ENCODE assay signal across 8 cellular contexts in genomic region chr4:54234497-54235205, GRCh38. TPM values are rescaled to one million over a fixed set of nuclear protein-coding genes. Genes with fewer than 3 reads are reported as not detected.
DNase-seq lines count a peak whose midpoint lies in the region; ATAC-seq and TF ChIP-seq lines count a peak whose summit lies in the region.

No MANE protein-coding gene starts in this region.

- intact Hi-C loops in activated CD4-positive, alpha-beta memory T cell treated with anti-CD3 and anti-CD28 coated beads for 36 hours (cut with micrococcal nuclease): loop anchor here (1.0 to 5.0 kb wide), 7 partner anchors 302 to 1857 kb away; partner anchors contain the start of gene SCFD2
- intact Hi-C loops in activated naive CD4-positive, alpha-beta T cell treated with anti-CD3 and anti-CD28 coated beads for 36 hours (cut with micrococcal nuclease): loop anchor here (1.0 to 10.0 kb wide), 7 partner anchors 207 to 2000 kb away; no protein-coding TSS in a partner anchor

- H3K9me3 Mint-ChIP-seq in activated CD4-positive, alpha-beta memory T cell treated with anti-CD3 and anti-CD28 coated beads, Interleukin-2, amount 10 ng/mL, durations not matched to agents 7 days and 5 days: no peaks in the 10 kb centered on the region
- no peaks in the 10 kb centered on the region for H3K9me3 Mint-ChIP-seq in activated CD4-positive, alpha-beta memory T cell treated with anti-CD3 and anti-CD28 coated beads for 36 hours
- peaks cover 6% of the 10 kb centered on the region for H3K9me3 Mint-ChIP-seq in type B pancreatic cell
- no peaks in the 10 kb centered on the region for H3K9me3 Mint-ChIP-seq in activated naive CD4-positive, alpha-beta T cell treated with anti-CD3 and anti-CD28 coated beads for 36 hours

- H3K4me1 Mint-ChIP-seq in activated CD4-positive, alpha-beta memory T cell treated with anti-CD3 and anti-CD28 coated beads, Interleukin-2, amount 10 ng/mL, durations not matched to agents 7 days and 5 days: peaks cover 17% of the 10 kb centered on the region
- H3K4me1 Mint-ChIP-seq in activated CD4-positive, alpha-beta memory T cell treated with anti-CD3 and anti-CD28 coated beads for 36 hours (ENCODE audit: low read depth): peaks cover 16% of the 10 kb centered on the region
- peaks cover 11% of the 10 kb centered on the region for H3K4me1 Mint-ChIP-seq in type B pancreatic cell (ENCODE audit: unreplicated experiment)
- peaks cover 21% of the 10 kb centered on the region for H3K4me1 Mint-ChIP-seq in activated naive CD4-positive, alpha-beta T cell treated with anti-CD3 and anti-CD28 coated beads for 36 hours (ENCODE audit: low read depth)

- DNase-seq in activated CD4-positive, alpha-beta memory T cell treated with anti-CD3 and anti-CD28 coated beads, Interleukin-2, amount 10 ng/mL, durations not matched to agents 7 days and 5 days: no peak
- DNase-seq in activated CD4-positive, alpha-beta memory T cell treated with anti-CD3 and anti-CD28 coated beads for 36 hours: no peak
- DNase-seq in left kidney (ENCODE audit: low read depth, low spot score): peak; percentile 34
- no peak for DNase-seq in type B pancreatic cell (ENCODE audit: extremely low spot score, unreplicated experiment)
- DNase-seq in activated naive CD4-positive, alpha-beta T cell treated with anti-CD3 and anti-CD28 coated beads for 36 hours: no peak

- H3K27me3 Mint-ChIP-seq in activated CD4-positive, alpha-beta memory T cell treated with anti-CD3 and anti-CD28 coated beads, Interleukin-2, amount 10 ng/mL, durations not matched to agents 7 days and 5 days: peaks cover 57% of the 10 kb centered on the region
- peaks cover 45% of the 10 kb centered on the region for H3K27me3 Mint-ChIP-seq in activated CD4-positive, alpha-beta memory T cell treated with anti-CD3 and anti-CD28 coated beads for 36 hours
- H3K27me3 Mint-ChIP-seq in type B pancreatic cell: peaks cover 56% of the 10 kb centered on the region
- H3K27me3 Mint-ChIP-seq in activated naive CD4-positive, alpha-beta T cell treated with anti-CD3 and anti-CD28 coated beads for 36 hours (ENCODE audit: low read depth): peaks cover 44% of the 10 kb centered on the region

- no peaks in the 10 kb centered on the region for H3K36me3 Mint-ChIP-seq in activated CD4-positive, alpha-beta memory T cell treated with anti-CD3 and anti-CD28 coated beads, Interleukin-2, amount 10 ng/mL, durations not matched to agents 7 days and 5 days (ENCODE audit: low read depth)
- H3K36me3 Mint-ChIP-seq in activated CD4-positive, alpha-beta memory T cell treated with anti-CD3 and anti-CD28 coated beads for 36 hours: no peaks in the 10 kb centered on the region
- H3K36me3 Mint-ChIP-seq in type B pancreatic cell: peaks cover 23% of the 10 kb centered on the region
- no peaks in the 10 kb centered on the region for H3K36me3 Mint-ChIP-seq in activated naive CD4-positive, alpha-beta T cell treated with anti-CD3 and anti-CD28 coated beads for 36 hours (ENCODE audit: low read depth)

- TF ChIP-seq CTCF in WI38 (IDR thresholded peaks at IDR 0.05; ENCODE audit: low read depth, low read length): no peak
- TF ChIP-seq CTCF in type B pancreatic cell (conservative IDR thresholded peaks at IDR 0.05): peak; percentile 27

- ATAC-seq in esophagus mucosa (no peak), GM21360 (IDR thresholded peaks at IDR 0.05; ENCODE audit: unreplicated experiment) (no peak)

- CTCF ChIA-PET in activated CD4-positive, alpha-beta memory T cell treated with anti-CD3 and anti-CD28 coated beads, Interleukin-2, amount 10 ng/mL, durations not matched to agents 7 days and 5 days (lab: Charles Lee): interaction anchor here (0.7 to 3.2 kb wide), 34 partner anchors 7 to 1223 kb away, joined by 3 to 59 read pairs (median 4); no protein-coding TSS in a partner anchor
- CTCF ChIA-PET in activated CD4-positive, alpha-beta memory T cell treated with anti-CD3 and anti-CD28 coated beads for 36 hours (lab: Charles Lee): interaction anchor here (0.7 to 4.4 kb wide), 43 partner anchors 11 to 1858 kb away, joined by 3 to 99 read pairs (median 5); partner anchors contain the start of gene SRD5A3
- CTCF ChIA-PET in activated naive CD4-positive, alpha-beta T cell treated with anti-CD3 and anti-CD28 coated beads for 36 hours (lab: Charles Lee): interaction anchor here (0.5 to 4.9 kb wide), 29 partner anchors 9 to 1859 kb away, joined by 3 to 78 read pairs (median 4); no protein-coding TSS in a partner anchor

- peak overlapping the region; percentile 21 for H3K27ac Mint-ChIP-seq in activated CD4-positive, alpha-beta memory T cell treated with anti-CD3 and anti-CD28 coated beads, Interleukin-2, amount 10 ng/mL, durations not matched to agents 7 days and 5 days
- H3K27ac Mint-ChIP-seq in activated CD4-positive, alpha-beta memory T cell treated with anti-CD3 and anti-CD28 coated beads for 36 hours: no peak overlapping the region
- H3K27ac Mint-ChIP-seq in type B pancreatic cell: peak overlapping the region; percentile 90
- no peak overlapping the region for H3K27ac Mint-ChIP-seq in activated naive CD4-positive, alpha-beta T cell treated with anti-CD3 and anti-CD28 coated beads for 36 hours

- H3K4me3 Mint-ChIP-seq in activated CD4-positive, alpha-beta memory T cell treated with anti-CD3 and anti-CD28 coated beads, Interleukin-2, amount 10 ng/mL, durations not matched to agents 7 days and 5 days: no peak overlapping the region
- no peak overlapping the region for H3K4me3 Mint-ChIP-seq in activated CD4-positive, alpha-beta memory T cell treated with anti-CD3 and anti-CD28 coated beads for 36 hours
- H3K4me3 Mint-ChIP-seq in type B pancreatic cell: peak overlapping the region; percentile 90
- H3K4me3 Mint-ChIP-seq in activated naive CD4-positive, alpha-beta T cell treated with anti-CD3 and anti-CD28 coated beads for 36 hours: no peak overlapping the region

- POLR2A ChIA-PET in activated CD4-positive, alpha-beta memory T cell treated with anti-CD3 and anti-CD28 coated beads, Interleukin-2, amount 10 ng/mL, durations not matched to agents 7 days and 5 days (lab: Charles Lee): no interaction called here
- POLR2A ChIA-PET in activated CD4-positive, alpha-beta memory T cell treated with anti-CD3 and anti-CD28 coated beads for 36 hours (lab: Charles Lee): interaction anchor here (1.2 kb wide), 1 partner anchor 326 kb away, joined by 3 read pairs; no protein-coding TSS in a partner anchor

- peak overlapping the region; percentile 78 for H3K4me3 ChIP-seq in WI38 (ENCODE audit: low read depth, low read length)

RNA-seq across cellular contexts. Expression of gene PDGFRA, which starts 5.6 kb away (rescaled TPM):
- total RNA-seq in activated CD4-positive, alpha-beta memory T cell treated with anti-CD3 and anti-CD28 coated beads, Interleukin-2, amount 10 ng/mL, durations not matched to agents 7 days and 5 days: under 1 TPM; 0.45 to 0.68 TPM
- total RNA-seq in activated CD4-positive, alpha-beta memory T cell treated with anti-CD3 and anti-CD28 coated beads for 36 hours: not detected
- 4.8 and 215 TPM in 2 replicates for total RNA-seq in type B pancreatic cell (ENCODE audit: low replicate concordance)
- total RNA-seq in esophagus mucosa: 11.6 TPM
- not detected for total RNA-seq in activated naive CD4-positive, alpha-beta T cell treated with anti-CD3 and anti-CD28 coated beads for 36 hours

Comparison
In these comparisons a context has a peak if more than half of its experiments do, and no peak if none do; other contexts are left out.
1. H3K27ac Mint-ChIP-seq: peak in activated CD4-positive, alpha-beta memory T cell treated with anti-CD3 and anti-CD28 coated beads, Interleukin-2, amount 10 ng/mL, durations not matched to agents 7 days and 5 days (single experiment) and type B pancreatic cell (single experiment); none in activated CD4-positive, alpha-beta memory T cell treated with anti-CD3 and anti-CD28 coated beads for 36 hours (single experiment) and activated naive CD4-positive, alpha-beta T cell treated with anti-CD3 and anti-CD28 coated beads for 36 hours (single experiment).